1 cellular context compared by ENCODE assay signal in genomic region chr1:185074307-185074706, GRCh38.
TF ChIP-seq lines count a peak whose summit lies in the region.

No MANE protein-coding gene starts in this region.

TF ChIP-seq in K562, 482 proteins besides CTCF, POLR2A, EP300 and RAD21:
- TF ChIP-seq EZH2 (IDR thresholded peaks at IDR 0.05; ENCODE audit: borderline replicate concordance, low read depth, low read length) (no peak), MYC (IDR thresholded peaks at IDR 0.05; ENCODE audit: low read depth, low read length) (no peak), MYC (CRISPR knock-in tag; IDR thresholded peaks at IDR 0.05; ENCODE audit: borderline replicate concordance, low read depth) (no peak), ZNF24 (IDR thresholded peaks at IDR 0.05) (no peak), RBM39 (optimal IDR thresholded peaks at IDR 0.05; ENCODE audit: low read depth, low read length) (no peak), FOXJ2 (tag; IDR thresholded peaks at IDR 0.05) (no peak), SFPQ (IDR thresholded peaks at IDR 0.05; ENCODE audit: low read depth, low read length) (no peak), TEAD4 (IDR thresholded peaks at IDR 0.05; ENCODE audit: low read length) (no peak), TEAD4 (CRISPR knock-in tag; IDR thresholded peaks at IDR 0.05; ENCODE audit: borderline replicate concordance) (no peak), ZNF717 (CRISPR knock-in tag; IDR thresholded peaks at IDR 0.05) (no peak), SP1 (CRISPR knock-in tag; IDR thresholded peaks at IDR 0.05) (no peak), GATAD2A (IDR thresholded peaks at IDR 0.05) (no peak), TCF7L2 (IDR thresholded peaks at IDR 0.05; ENCODE audit: low read depth, low read length) (no peak), ELF2 (CRISPR knock-in tag; IDR thresholded peaks at IDR 0.05) (no peak), ZNF184 (CRISPR knock-in tag; IDR thresholded peaks at IDR 0.05) (no peak), STAT5B (CRISPR knock-in tag; IDR thresholded peaks at IDR 0.05) (no peak), ZNF780A (CRISPR knock-in tag; IDR thresholded peaks at IDR 0.05) (no peak)
- TF ChIP-seq, protein P1, sequence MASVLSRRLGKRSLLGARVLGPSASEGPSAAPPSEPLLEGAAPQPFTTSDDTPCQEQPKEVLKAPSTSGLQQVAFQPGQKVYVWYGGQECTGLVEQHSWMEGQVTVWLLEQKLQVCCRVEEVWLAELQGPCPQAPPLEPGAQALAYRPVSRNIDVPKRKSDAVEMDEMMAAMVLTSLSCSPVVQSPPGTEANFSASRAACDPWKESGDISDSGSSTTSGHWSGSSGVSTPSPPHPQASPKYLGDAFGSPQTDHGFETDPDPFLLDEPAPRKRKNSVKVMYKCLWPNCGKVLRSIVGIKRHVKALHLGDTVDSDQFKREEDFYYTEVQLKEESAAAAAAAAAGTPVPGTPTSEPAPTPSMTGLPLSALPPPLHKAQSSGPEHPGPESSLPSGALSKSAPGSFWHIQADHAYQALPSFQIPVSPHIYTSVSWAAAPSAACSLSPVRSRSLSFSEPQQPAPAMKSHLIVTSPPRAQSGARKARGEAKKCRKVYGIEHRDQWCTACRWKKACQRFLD (CRISPR knock-in tag; IDR thresholded peaks at IDR 0.05): no peak
- TF ChIP-seq, protein P2, sequence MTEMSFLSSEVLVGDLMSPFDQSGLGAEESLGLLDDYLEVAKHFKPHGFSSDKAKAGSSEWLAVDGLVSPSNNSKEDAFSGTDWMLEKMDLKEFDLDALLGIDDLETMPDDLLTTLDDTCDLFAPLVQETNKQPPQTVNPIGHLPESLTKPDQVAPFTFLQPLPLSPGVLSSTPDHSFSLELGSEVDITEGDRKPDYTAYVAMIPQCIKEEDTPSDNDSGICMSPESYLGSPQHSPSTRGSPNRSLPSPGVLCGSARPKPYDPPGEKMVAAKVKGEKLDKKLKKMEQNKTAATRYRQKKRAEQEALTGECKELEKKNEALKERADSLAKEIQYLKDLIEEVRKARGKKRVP (CRISPR knock-in tag; IDR thresholded peaks at IDR 0.05): no peak
